Comparison of ENCODE assay signal across 9 cellular contexts in the genomic region with DNA sequence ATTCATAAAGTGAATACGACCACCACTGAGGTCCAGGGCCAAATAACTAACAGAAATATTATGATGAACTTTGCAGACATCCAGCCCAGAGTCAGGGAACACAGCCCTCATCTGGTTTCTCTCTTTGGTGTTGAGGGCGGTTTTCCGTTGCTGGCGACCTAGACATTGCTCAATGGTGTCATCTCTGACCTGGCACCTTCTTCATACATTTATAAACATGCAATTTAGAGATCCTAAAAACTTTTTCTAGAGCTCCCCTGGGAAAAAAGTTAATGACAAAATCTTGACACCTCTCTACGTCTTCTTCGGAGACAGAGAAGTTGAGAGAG. TPM values are rescaled to one million over a fixed set of nuclear protein-coding genes. Genes with fewer than 3 reads are reported as not detected.
DNase-seq lines count a peak whose midpoint lies in the region; ATAC-seq and TF ChIP-seq lines count a peak whose summit lies in the region.
"Had no signal": no experiment of that assay in that cellular context is flagged by ENCODE, and none has a peak within 500 bp of the region (broad histone marks: within the 10 kb centered on the region; RNA-seq: fewer than 3 reads in every experiment).

No MANE protein-coding gene starts in this region.

- peak overlapping the region; percentile 73 for H3K4me3 ChIP-seq in iPS-15b (ENCODE audit: low read depth, low read length)

- peaks cover 19% of the 10 kb centered on the region for H3K4me1 Mint-ChIP-seq in activated CD8-positive, alpha-beta T cell treated with anti-CD3 and anti-CD28 coated beads for 36 hours (ENCODE audit: low read depth)
- H3K4me1 Mint-ChIP-seq in stimulated activated naive CD8-positive, alpha-beta T cell treated with anti-CD3 and anti-CD28 coated beads, Interleukin-15, Interleukin-2, amounts not matched to agents 100 ng/mL and 50 ng/mL, for 24 hours (ENCODE audit: low read depth) = peaks cover 27% of the 10 kb centered on the region

- H3K9ac ChIP-seq in iPS-15b (ENCODE audit: low read depth, low read length) = no peak overlapping the region
- H3K9ac ChIP-seq: BLaER1 treated with 17β-estradiol and CSF1 and Interleukin-3, amounts not matched to agents 10 nM and 100 nM had no signal

- peaks cover 48% of the 10 kb centered on the region for H3K27me3 Mint-ChIP-seq in activated CD8-positive, alpha-beta T cell treated with anti-CD3 and anti-CD28 coated beads for 36 hours
- peaks cover 54% of the 10 kb centered on the region for H3K27me3 Mint-ChIP-seq in stimulated activated naive CD8-positive, alpha-beta T cell treated with anti-CD3 and anti-CD28 coated beads, Interleukin-15, Interleukin-2, amounts not matched to agents 100 ng/mL and 50 ng/mL, for 24 hours

- peak; percentile 55 for ATAC-seq in activated CD8-positive, alpha-beta T cell treated with anti-CD3 and anti-CD28 coated beads for 36 hours
- no peak for ATAC-seq in HG03571 (IDR thresholded peaks at IDR 0.05; ENCODE audit: unreplicated experiment)
- ATAC-seq in HG03135 (IDR thresholded peaks at IDR 0.05; ENCODE audit: unreplicated experiment) = no peak

- H3K9me3 Mint-ChIP-seq in activated CD8-positive, alpha-beta T cell treated with anti-CD3 and anti-CD28 coated beads for 36 hours = no peaks in the 10 kb centered on the region
- H3K9me3 Mint-ChIP-seq in stimulated activated naive CD8-positive, alpha-beta T cell treated with anti-CD3 and anti-CD28 coated beads, Interleukin-15, Interleukin-2, amounts not matched to agents 100 ng/mL and 50 ng/mL, for 24 hours = no peaks in the 10 kb centered on the region

- no peaks in the 10 kb centered on the region for H3K9me3 ChIP-seq in iPS-15b (ENCODE audit: control insufficient read depth, insufficient read depth, low read length)

- no peak overlapping the region for H3K27ac Mint-ChIP-seq in activated CD8-positive, alpha-beta T cell treated with anti-CD3 and anti-CD28 coated beads for 36 hours
- H3K27ac Mint-ChIP-seq in stimulated activated naive CD8-positive, alpha-beta T cell treated with anti-CD3 and anti-CD28 coated beads, Interleukin-15, Interleukin-2, amounts not matched to agents 100 ng/mL and 50 ng/mL, for 24 hours = no peak overlapping the region

- H3K36me3 ChIP-seq in iPS-15b (ENCODE audit: control insufficient read depth, insufficient read depth, low read length) = no peaks in the 10 kb centered on the region
- H3K36me3 ChIP-seq: BLaER1 treated with 17β-estradiol and CSF1 and Interleukin-3, amounts not matched to agents 10 nM and 100 nM had no signal

- DNase-seq in NCI-H2196 (lab: John Stamatoyannopoulos, UW; ENCODE audit: unreplicated experiment) (peak; percentile 6), NCI-H2196 treated with DMSO at 0.1 percent for 48 hours (lab: John Stamatoyannopoulos, UW; ENCODE audit: unreplicated experiment) (no peak), GM03348 (ENCODE audit: low spot score) (no peak)
- DNase-seq in activated CD8-positive, alpha-beta T cell treated with anti-CD3 and anti-CD28 coated beads for 36 hours = peak; percentile 48

- TF ChIP-seq CTCF in activated CD8-positive, alpha-beta T cell treated with anti-CD3 and anti-CD28 coated beads for 36 hours (IDR thresholded peaks at IDR 0.05) = no peak

- CTCF ChIA-PET in activated CD8-positive, alpha-beta T cell treated with anti-CD3 and anti-CD28 coated beads for 36 hours (lab: Charles Lee) = interaction anchor here (1.0 to 1.2 kb wide), 2 partner anchors 9 to 15 kb away, joined by 3 to 5 read pairs; no protein-coding TSS in a partner anchor

- peaks cover 2% of the 10 kb centered on the region for H3K4me1 ChIP-seq in iPS-15b (ENCODE audit: control insufficient read depth, insufficient read depth, low read length)

- H3K4me3 Mint-ChIP-seq in activated CD8-positive, alpha-beta T cell treated with anti-CD3 and anti-CD28 coated beads for 36 hours = peak overlapping the region; percentile 71
- H3K4me3 Mint-ChIP-seq in stimulated activated naive CD8-positive, alpha-beta T cell treated with anti-CD3 and anti-CD28 coated beads, Interleukin-15, Interleukin-2, amounts not matched to agents 100 ng/mL and 50 ng/mL, for 24 hours = peak overlapping the region; percentile 47

- intact Hi-C loops in activated CD8-positive, alpha-beta T cell treated with anti-CD3 and anti-CD28 coated beads for 36 hours (cut with micrococcal nuclease) = no loop called here

- H3K27me3 ChIP-seq in iPS-15b (ENCODE audit: control insufficient read depth, insufficient read depth, low read length) = peaks cover 4% of the 10 kb centered on the region

- POLR2A ChIA-PET in activated CD8-positive, alpha-beta T cell treated with anti-CD3 and anti-CD28 coated beads for 36 hours (lab: Charles Lee) = interaction anchor here (0.9 to 1.1 kb wide), 2 partner anchors 41 to 52 kb away, joined by 3 to 6 read pairs; no protein-coding TSS in a partner anchor

- peaks cover 3% of the 10 kb centered on the region for H3K36me3 Mint-ChIP-seq in activated CD8-positive, alpha-beta T cell treated with anti-CD3 and anti-CD28 coated beads for 36 hours (ENCODE audit: low read depth)
- H3K36me3 Mint-ChIP-seq in stimulated activated naive CD8-positive, alpha-beta T cell treated with anti-CD3 and anti-CD28 coated beads, Interleukin-15, Interleukin-2, amounts not matched to agents 100 ng/mL and 50 ng/mL, for 24 hours (ENCODE audit: low read depth) = no peaks in the 10 kb centered on the region

RNA-seq across cellular contexts. Expression of a gene that starts 0.3 kb away (rescaled TPM):
- total RNA-seq in activated CD8-positive, alpha-beta T cell treated with anti-CD3 and anti-CD28 coated beads for 36 hours = 1 to 10 TPM; 1.1 to 1.3 TPM

RNA-seq across cellular contexts. Expression of a gene that starts 32.5 kb away (rescaled TPM):
- 10 to 100 TPM; 11.5 to 16.9 TPM for total RNA-seq in activated CD8-positive, alpha-beta T cell treated with anti-CD3 and anti-CD28 coated beads for 36 hours

Comparison
In these comparisons a context has a peak if more than half of its experiments do, and no peak if none do; other contexts are left out.
1. DNase-seq: peak in NCI-H2196 (single experiment) and activated CD8-positive, alpha-beta T cell treated with anti-CD3 and anti-CD28 coated beads for 36 hours (single experiment); none in NCI-H2196 treated with DMSO at 0.1 percent for 48 hours (single experiment) and GM03348 (single experiment).